ENCODE assay signal across 14 cellular contexts in genomic region chr2:205040323-205040722, GRCh38.
A peak's percentile ranks its signal among the peaks of the same experiment; 100 is the strongest.
DNase-seq lines count a peak whose midpoint lies in the region; ATAC-seq and TF ChIP-seq lines count a peak whose summit lies in the region.
"Had no signal": no experiment of that assay in that cellular context is flagged by ENCODE, and none has a peak within 500 bp of the region (broad histone marks: within the 10 kb centered on the region; RNA-seq: fewer than 3 reads in every experiment).

No MANE protein-coding gene starts in this region.

- ATAC-seq in activated T-cell treated with anti-CD3 and anti-CD28 coated beads, Interleukin-2, amount 50 U/mL, for 72 hours (replicated peaks in 1 of 2): no peak
- ATAC-seq: A549; CD8-positive, alpha-beta T cell had no signal

- no peaks in the 10 kb centered on the region for H3K9me3 Mint-ChIP-seq in activated T-cell treated with anti-CD3 and anti-CD28 coated beads, Interleukin-2, amount 50 U/mL, for 72 hours
- H3K9me3 Mint-ChIP-seq in nephron: no peaks in the 10 kb centered on the region
- H3K9me3 Mint-ChIP-seq: CD8-positive, alpha-beta T cell had no signal

- H3K27ac Mint-ChIP-seq in activated T-cell treated with anti-CD3 and anti-CD28 coated beads, Interleukin-2, amount 50 U/mL, for 72 hours: peak overlapping the region; percentile 13
- peak overlapping the region in 2 of 3 experiments; percentile 66 to 89 for H3K27ac Mint-ChIP-seq in nephron
- H3K27ac Mint-ChIP-seq: B cell; CD4-positive, alpha-beta T cell; CD8-positive, alpha-beta T cell had no signal

- H3K36me3 Mint-ChIP-seq in activated T-cell treated with anti-CD3 and anti-CD28 coated beads, Interleukin-2, amount 50 U/mL, for 72 hours (ENCODE audit: insufficient read depth in 2 of 2): no peaks in the 10 kb centered on the region
- H3K36me3 Mint-ChIP-seq in nephron (ENCODE audit: low read depth): no peaks in the 10 kb centered on the region
- H3K36me3 Mint-ChIP-seq: CD8-positive, alpha-beta T cell had no signal

- no peaks in the 10 kb centered on the region for H3K27me3 Mint-ChIP-seq in activated T-cell treated with anti-CD3 and anti-CD28 coated beads, Interleukin-2, amount 50 U/mL, for 72 hours (ENCODE audit: low read depth)
- no peaks in the 10 kb centered on the region for H3K27me3 Mint-ChIP-seq in nephron (ENCODE audit: low read depth)
- H3K27me3 Mint-ChIP-seq: B cell; CD4-positive, alpha-beta T cell had no signal

- H3K4me3 Mint-ChIP-seq in activated T-cell treated with anti-CD3 and anti-CD28 coated beads, Interleukin-2, amount 50 U/mL, for 72 hours: no peak overlapping the region
- H3K4me3 Mint-ChIP-seq in nephron: no peak overlapping the region
- H3K4me3 Mint-ChIP-seq: B cell; CD4-positive, alpha-beta T cell; CD8-positive, alpha-beta T cell had no signal

- intact Hi-C loops in posterior vena cava (cut with DNase I): no loop called here

- DNase-seq in activated T-cell treated with anti-CD3 and anti-CD28 coated beads, Interleukin-2, amount 50 U/mL, for 72 hours: no peak
- DNase-seq in activated T-cell treated with anti-CD3 and anti-CD28 coated beads for 4 hours (no peak), NCI-H2029 (lab: John Stamatoyannopoulos, UW) (no peak), posterior vena cava (ENCODE audit: low spot score) (no peak)
- DNase-seq: AML-193; Caco-2; Calu3; CD4-positive, alpha-beta T cell; CD8-positive, alpha-beta T cell; DMS79 treated with DMSO at 0.1 percent for 48 hours; GF-D8 had no signal

- H3K4me1 Mint-ChIP-seq in activated T-cell treated with anti-CD3 and anti-CD28 coated beads, Interleukin-2, amount 50 U/mL, for 72 hours (ENCODE audit: low read depth): no peaks in the 10 kb centered on the region
- peaks cover 19% of the 10 kb centered on the region for H3K4me1 Mint-ChIP-seq in nephron
- H3K4me1 Mint-ChIP-seq: B cell had no signal

- TF ChIP-seq CTCF in nephron (IDR thresholded peaks at IDR 0.05; ENCODE audit: unreplicated experiment in 3 of 3): no peak
